ENCODE assay signal across 1 cellular context in genomic region chr3:64686446-64686908, GRCh38.
TF ChIP-seq lines count a peak whose summit lies in the region.

No MANE protein-coding gene starts in this region.

TF ChIP-seq in HEK293, 187 proteins besides CTCF, POLR2A, EP300 and RAD21 (continued from another document and continues in another):
- no peak for TF ChIP-seq ZBTB20 (tag by site-specific recombination; IDR thresholded peaks at IDR 0.05)
- 0 out of 2 replicates have a peak, but pooled peaks have one; percentile 17 for TF ChIP-seq ZNF398 (tag by site-specific recombination; IDR thresholded peaks at IDR 0.05)
- no peak for TF ChIP-seq ZNF843 (tag by site-specific recombination; IDR thresholded peaks at IDR 0.05)
- TF ChIP-seq ZNF280D (tag by site-specific recombination; IDR thresholded peaks at IDR 0.05), result no peak
- TF ChIP-seq SALL2 (tag by site-specific recombination; IDR thresholded peaks at IDR 0.05; ENCODE audit: borderline replicate concordance), result no peak
- peak; percentile 45 for TF ChIP-seq EGR2 (tag by site-specific recombination; IDR thresholded peaks at IDR 0.05; ENCODE audit: low read depth)
- peak; percentile 81 for TF ChIP-seq PRDM4 (tag by site-specific recombination; IDR thresholded peaks at IDR 0.05)
- peak; percentile 50; the same call in 1 of the 2 replicates for TF ChIP-seq ZNF335 (tag by site-specific recombination; conservative IDR thresholded peaks at IDR 0.05)
- TF ChIP-seq ZNF596 (tag by site-specific recombination; IDR thresholded peaks at IDR 0.05), result no peak
- no peak for TF ChIP-seq ZNF629 (tag by site-specific recombination; IDR thresholded peaks at IDR 0.05)
- 0 out of 2 replicates have a peak, but pooled peaks have one; percentile 40 for TF ChIP-seq BCL11B (tag by site-specific recombination; IDR thresholded peaks at IDR 0.05; ENCODE audit: low read depth)
- TF ChIP-seq WT1 (tag by site-specific recombination; IDR thresholded peaks at IDR 0.05), result no peak
- peak; percentile 73 for TF ChIP-seq ZFHX2 (tag by site-specific recombination; conservative IDR thresholded peaks at IDR 0.05)
- TF ChIP-seq ZNF670 (tag by site-specific recombination; IDR thresholded peaks at IDR 0.05; ENCODE audit: low read depth), result no peak
- no peak for TF ChIP-seq IKZF3 (tag by site-specific recombination; IDR thresholded peaks at IDR 0.05)
- no peak for TF ChIP-seq ZNF114 (tag by site-specific recombination; IDR thresholded peaks at IDR 0.05)
- TF ChIP-seq ZNF692 (tag by site-specific recombination; IDR thresholded peaks at IDR 0.05), result no peak
- no peak for TF ChIP-seq ZNF521 (tag by site-specific recombination; IDR thresholded peaks at IDR 0.05)
- TF ChIP-seq ZNF223 (tag by site-specific recombination; IDR thresholded peaks at IDR 0.05), result no peak
- TF ChIP-seq ZNF37A (tag by site-specific recombination; IDR thresholded peaks at IDR 0.05), result no peak
- TF ChIP-seq ZBTB21 (tag by site-specific recombination; IDR thresholded peaks at IDR 0.05), result no peak
- no peak for TF ChIP-seq ZNF645 (tag by site-specific recombination; IDR thresholded peaks at IDR 0.05)
- TF ChIP-seq ZNF112 (tag by site-specific recombination; IDR thresholded peaks at IDR 0.05), result no peak
- TF ChIP-seq ZNF132 (tag by site-specific recombination; IDR thresholded peaks at IDR 0.05; ENCODE audit: borderline replicate concordance), result no peak
- TF ChIP-seq ZNF449 (tag by site-specific recombination; IDR thresholded peaks at IDR 0.05), result no peak
- no peak for TF ChIP-seq SETDB1 (IDR thresholded peaks at IDR 0.05; ENCODE audit: insufficient read length, low read length)
- no peak for TF ChIP-seq ZNF660 (tag by site-specific recombination; IDR thresholded peaks at IDR 0.05)
- TF ChIP-seq ZNF350 (tag by site-specific recombination; IDR thresholded peaks at IDR 0.05), result no peak
- no peak for TF ChIP-seq HIC1 (tag by site-specific recombination; IDR thresholded peaks at IDR 0.05)
- no peak for TF ChIP-seq ZNF354C (tag by site-specific recombination; IDR thresholded peaks at IDR 0.05; ENCODE audit: borderline replicate concordance, low read depth)
- TF ChIP-seq BCL6B (tag by site-specific recombination; IDR thresholded peaks at IDR 0.05), result no peak
- peak; percentile 58 for TF ChIP-seq ZBTB26 (tag by site-specific recombination; optimal IDR thresholded peaks at IDR 0.05)
- TF ChIP-seq ZNF184 (tag by site-specific recombination; IDR thresholded peaks at IDR 0.05), result no peak
- no peak for TF ChIP-seq ZNF302 (tag by site-specific recombination; IDR thresholded peaks at IDR 0.05; ENCODE audit: low read depth)
- TF ChIP-seq ELK4 (IDR thresholded peaks at IDR 0.05; ENCODE audit: borderline replicate concordance, low read depth, low read length), result no peak
- peak; percentile 84 for TF ChIP-seq PRDM1 (tag by site-specific recombination; IDR thresholded peaks at IDR 0.05)
- TF ChIP-seq ZNF10 (tag by site-specific recombination; IDR thresholded peaks at IDR 0.05), result no peak
- TF ChIP-seq HOXD13 (CRISPR knock-in tag; IDR thresholded peaks at IDR 0.05; ENCODE audit: borderline replicate concordance), result no peak
- no peak for TF ChIP-seq GLIS1 (tag by site-specific recombination; IDR thresholded peaks at IDR 0.05)
- no peak for TF ChIP-seq ZNF639 (tag by site-specific recombination; IDR thresholded peaks at IDR 0.05)
